ENCODE assay signal across 7 cellular contexts in the genomic region with DNA sequence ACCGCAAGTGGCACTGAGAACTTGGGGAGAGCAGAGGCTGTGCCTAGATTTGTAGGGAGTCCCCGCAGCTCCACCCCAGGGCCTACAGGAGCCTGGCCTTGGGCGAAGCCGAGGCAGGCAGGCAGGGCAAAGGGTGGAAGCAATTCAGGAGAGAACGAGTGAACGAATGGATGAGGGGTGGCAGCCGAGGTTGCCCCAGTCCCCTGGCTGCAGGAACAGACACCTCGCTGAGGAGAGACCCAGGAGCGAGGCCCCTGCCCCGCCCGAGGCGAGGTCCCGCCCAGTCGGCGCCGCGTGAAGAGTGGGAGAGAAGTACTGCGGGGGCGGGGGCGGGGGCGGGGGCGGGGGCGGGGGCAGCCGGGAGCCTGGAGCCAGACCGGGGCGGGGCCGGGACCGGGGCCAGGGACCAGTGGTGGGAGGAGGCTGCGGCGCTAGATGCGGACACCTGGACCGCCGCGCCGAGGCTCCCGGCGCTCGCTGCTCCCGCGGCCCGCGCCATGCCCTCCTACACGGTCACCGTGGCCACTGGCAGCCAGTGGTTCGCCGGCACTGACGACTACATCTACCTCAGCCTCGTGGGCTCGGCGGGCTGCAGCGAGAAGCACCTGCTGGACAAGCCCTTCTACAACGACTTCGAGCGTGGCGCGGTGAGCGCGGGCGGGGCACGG. TPM values are rescaled to one million over a fixed set of nuclear protein-coding genes. Genes with fewer than 3 reads are reported as not detected.
DNase-seq lines count a peak whose midpoint lies in the region; ATAC-seq and TF ChIP-seq lines count a peak whose summit lies in the region.

Gene ALOX5 (plus strand): TSS at position 434 of the 668 bp plus-strand sequence. CDS start 64 bp downstream, at position 498.

- H3K36me3 Mint-ChIP-seq in T-helper 2 cell treated with Interferon-gamma antibody and Interleukin-4, amounts not matched to agents 5 μg/mL and 100 μg/mL, for 36 hours (ENCODE audit: low read depth), result peaks cover 2% of the 10 kb centered on the region

- H3K4me3 Mint-ChIP-seq in T-helper 2 cell treated with Interferon-gamma antibody and Interleukin-4, amounts not matched to agents 5 μg/mL and 100 μg/mL, for 36 hours, result peak within 1 kb of the TSS; percentile 84

- H3K27me3 Mint-ChIP-seq in T-helper 2 cell treated with Interferon-gamma antibody and Interleukin-4, amounts not matched to agents 5 μg/mL and 100 μg/mL, for 36 hours (ENCODE audit: low read depth), result peaks cover 72% of the 10 kb centered on the region

- peak within 1 kb of the TSS; percentile 98 for H3K27ac ChIP-seq in Karpas-422 (ENCODE audit: low read length)
- H3K27ac ChIP-seq in ectodermal cell (ENCODE audit: insufficient read depth, low read depth, low read length, poor library complexity, severe bottlenecking), result no peak within 1 kb of the TSS

- ATAC-seq in GM21786 (IDR thresholded peaks at IDR 0.05; ENCODE audit: unreplicated experiment), result peak; percentile 58

- H3K27me3 ChIP-seq in Karpas-422 (ENCODE audit: low read length), result no peaks in the 10 kb centered on the region
- H3K27me3 ChIP-seq in ectodermal cell (ENCODE audit: control insufficient read depth, insufficient read depth, low read length, poor library complexity, severe bottlenecking), result peaks cover 79% of the 10 kb centered on the region
- H3K27me3 ChIP-seq in mononuclear cell (ENCODE audit: insufficient read depth, low read length), result peaks cover 23% of the 10 kb centered on the region

- H3K4me1 Mint-ChIP-seq in T-helper 2 cell treated with Interferon-gamma antibody and Interleukin-4, amounts not matched to agents 5 μg/mL and 100 μg/mL, for 36 hours (ENCODE audit: low read depth), result peaks cover 9% of the 10 kb centered on the region

- peak within 1 kb of the TSS; percentile 98 for H3K9ac ChIP-seq in Karpas-422 (ENCODE audit: low read length)

- H3K4me3 ChIP-seq in Karpas-422 (ENCODE audit: low read length), result peak within 1 kb of the TSS; percentile 93
- H3K4me3 ChIP-seq in ectodermal cell (ENCODE audit: insufficient read depth, low read depth, low read length), result peak within 1 kb of the TSS; percentile 36
- H3K4me3 ChIP-seq in mononuclear cell (ENCODE audit: low read length), result peak within 1 kb of the TSS; percentile 64

- no peaks in the 10 kb centered on the region for H3K9me3 ChIP-seq in Karpas-422 (ENCODE audit: low read length)
- H3K9me3 ChIP-seq in ectodermal cell (ENCODE audit: control insufficient read depth, low read length), result no peaks in the 10 kb centered on the region
- H3K9me3 ChIP-seq in mononuclear cell (ENCODE audit: low read depth, low read length), result no peaks in the 10 kb centered on the region

- DNase-seq in Karpas-422 (peak; percentile 95), ureter (ENCODE audit: low spot score) (peak; percentile 66)
- DNase-seq in T-helper 2 cell treated with Interferon-gamma antibody and Interleukin-4, amounts not matched to agents 5 μg/mL and 100 μg/mL, for 36 hours (ENCODE audit: low spot score), result peak; percentile 10

- no peak within 1 kb of the TSS for H2AFZ ChIP-seq in Karpas-422 (ENCODE audit: low read length)

- peak within 1 kb of the TSS; percentile 26 for H3K27ac Mint-ChIP-seq in T-helper 2 cell treated with Interferon-gamma antibody and Interleukin-4, amounts not matched to agents 5 μg/mL and 100 μg/mL, for 36 hours

- H3K36me3 ChIP-seq in Karpas-422 (ENCODE audit: insufficient read depth, low read length) (peaks cover 40% of the 10 kb centered on the region), ectodermal cell (ENCODE audit: control insufficient read depth, insufficient read depth, low read length) (no peaks in the 10 kb centered on the region)

- H3K4me2 ChIP-seq in Karpas-422 (ENCODE audit: low read depth, low read length, poor library complexity, severe bottlenecking), result peak within 1 kb of the TSS; percentile 95

- peaks cover 26% of the 10 kb centered on the region for H4K20me1 ChIP-seq in Karpas-422 (ENCODE audit: insufficient read depth, low read depth, low read length)

- H3K79me2 ChIP-seq in Karpas-422 (ENCODE audit: low read length), result peaks cover 59% of the 10 kb centered on the region

- 1 to 2% methylated on average over 60 of the region's 60 CpGs for WGBS in ectodermal cell, 2 experiments

- peaks cover 71% of the 10 kb centered on the region for H3K4me1 ChIP-seq in Karpas-422 (ENCODE audit: low read length)
- H3K4me1 ChIP-seq in ectodermal cell (ENCODE audit: control insufficient read depth, insufficient read depth, low read length), result peaks cover 2% of the 10 kb centered on the region
- peaks cover 63% of the 10 kb centered on the region for H3K4me1 ChIP-seq in mononuclear cell (ENCODE audit: insufficient read depth, low read length)

- no peaks in the 10 kb centered on the region for H3K9me2 ChIP-seq in Karpas-422 (replicated peaks; ENCODE audit: insufficient read depth, low read length)

- peak; percentile 75 for TF ChIP-seq POLR2A in GM15510 (IDR thresholded peaks at IDR 0.05; ENCODE audit: borderline replicate concordance, extremely low read depth, insufficient read length)

- H3K9me3 Mint-ChIP-seq in T-helper 2 cell treated with Interferon-gamma antibody and Interleukin-4, amounts not matched to agents 5 μg/mL and 100 μg/mL, for 36 hours, result no peaks in the 10 kb centered on the region

RNA-seq across cellular contexts. Expression of gene ALOX5, which starts in this region (rescaled TPM):
- 480 and 661 TPM in 2 replicates for total RNA-seq in Karpas-422 (2014; rRNA removed; shearing (Covaris generic); ENCODE audit: low replicate concordance)
- polyA plus RNA-seq in ectodermal cell (2013, experiment 1 of 4), result 1.4 TPM
- 2.2 TPM for polyA plus RNA-seq in ectodermal cell (2013, experiment 2 of 4)
- polyA plus RNA-seq in ectodermal cell (2013, experiment 3 of 4), result 0.91 TPM
- polyA plus RNA-seq in ectodermal cell (2013, experiment 4 of 4), result 1.9 TPM
- total RNA-seq in mononuclear cell (88.9 TPM), ureter (237 TPM)

Comparison
In these comparisons a context has a peak if more than half of its experiments do, and no peak if none do; other contexts are left out.
1. DNase-seq: peak in every context shown above with its lines; median percentile 95 in Karpas-422; 66 in ureter; 10 in T-helper 2 cell treated with Interferon-gamma antibody and Interleukin-4, amounts not matched to agents 5 μg/mL and 100 μg/mL, for 36 hours.
2. H3K4me3 ChIP-seq: peak in every context shown above with its lines; median percentile 93 in Karpas-422; 64 in mononuclear cell; 36 in ectodermal cell.